In the genomic region with DNA sequence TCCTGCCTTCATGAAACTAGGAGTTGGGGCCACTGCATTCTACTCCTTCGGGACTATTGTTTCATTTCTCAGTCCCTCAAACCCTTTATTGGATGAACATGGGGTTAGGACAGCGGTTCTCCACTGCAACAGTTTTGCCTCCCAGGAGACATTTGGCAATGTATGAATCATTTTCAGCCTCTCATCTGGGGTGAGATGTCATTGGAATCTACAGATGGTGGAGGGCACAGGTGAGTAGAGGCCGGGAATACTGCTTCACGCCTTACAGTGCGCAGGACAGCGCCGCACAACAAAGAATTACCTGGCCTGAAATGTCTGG, we compare ENCODE assay signal across 8 cellular contexts. TPM values are rescaled to one million over a fixed set of nuclear protein-coding genes. Genes with fewer than 3 reads are reported as not detected.
DNase-seq lines count a peak whose midpoint lies in the region; ATAC-seq and TF ChIP-seq lines count a peak whose summit lies in the region.

No MANE protein-coding gene starts in this region.

- H3K4me2 ChIP-seq in BLaER1 treated with 17β-estradiol and CSF1 and Interleukin-3, amounts not matched to agents 10 nM and 100 nM: peak overlapping the region; percentile 57 to 96 (median 81)
- H3K4me2 ChIP-seq in OCI-LY3 (ENCODE audit: low read length): peak overlapping the region; percentile 80

- no peaks in the 10 kb centered on the region for H3K27me3 ChIP-seq in BLaER1 treated with 17β-estradiol and CSF1 and Interleukin-3, amounts not matched to agents 10 nM and 100 nM
- H3K27me3 ChIP-seq in OCI-LY3 (ENCODE audit: low read depth, low read length): no peaks in the 10 kb centered on the region

- H4K20me1 ChIP-seq in BLaER1 treated with 17β-estradiol and CSF1 and Interleukin-3, amounts not matched to agents 10 nM and 100 nM: peaks cover 0 to 33% (median 6%) of the 10 kb centered on the region in 11 experiments; a peak in 8 of 22 replicates
- H4K20me1 ChIP-seq in OCI-LY3 (ENCODE audit: insufficient read depth, low read length): 0 out of 2 replicates have a peak, but pooled peaks cover 3% of the 10 kb centered on the region

- peaks cover 0 to 13% (median 0%) of the 10 kb centered on the region in 11 experiments; a peak in 4 of 22 replicates for H3K36me3 ChIP-seq in BLaER1 treated with 17β-estradiol and CSF1 and Interleukin-3, amounts not matched to agents 10 nM and 100 nM
- peaks cover 3% of the 10 kb centered on the region for H3K36me3 ChIP-seq in OCI-LY3 (replicated peaks; ENCODE audit: low read depth, low read length)

- peak overlapping the region; percentile 7 to 90 (median 83); a peak in 20 of 22 replicates for H3K27ac ChIP-seq in BLaER1 treated with 17β-estradiol and CSF1 and Interleukin-3, amounts not matched to agents 10 nM and 100 nM
- no peak overlapping the region for H3K27ac ChIP-seq in OCI-LY3 (ENCODE audit: low read length)

- H3K4me3 Mint-ChIP-seq in effector memory CD8-positive, alpha-beta T cell: peak overlapping the region; percentile 92 to 93
- peak overlapping the region; percentile 92 for H3K4me3 Mint-ChIP-seq in neural crest cell

- no peaks in the 10 kb centered on the region for H3K9me3 Mint-ChIP-seq in effector memory CD8-positive, alpha-beta T cell
- H3K9me3 Mint-ChIP-seq in neural crest cell: peaks cover 3% of the 10 kb centered on the region

- no peaks in the 10 kb centered on the region for H3K27me3 Mint-ChIP-seq in effector memory CD8-positive, alpha-beta T cell
- H3K27me3 Mint-ChIP-seq in neural crest cell (ENCODE audit: low read depth): peaks cover 4% of the 10 kb centered on the region

- peaks cover 31% of the 10 kb centered on the region for H3K79me2 ChIP-seq in OCI-LY3 (ENCODE audit: low read length)

- H3K27ac Mint-ChIP-seq in effector memory CD8-positive, alpha-beta T cell: peak overlapping the region; percentile 82 to 88
- H3K27ac Mint-ChIP-seq in neural crest cell (ENCODE audit: unreplicated experiment): peak overlapping the region; percentile 48

- H2AFZ ChIP-seq in OCI-LY3 (ENCODE audit: low read depth, low read length): peak overlapping the region; percentile 98

- peak overlapping the region in 10 of 11 experiments; percentile 64 to 88 (median 70); a peak in 18 of 22 replicates for H3K9ac ChIP-seq in BLaER1 treated with 17β-estradiol and CSF1 and Interleukin-3, amounts not matched to agents 10 nM and 100 nM
- H3K9ac ChIP-seq in OCI-LY3 (ENCODE audit: low read length): peak overlapping the region; percentile 41; the same call in 1 of the 2 replicates

- peak overlapping the region; percentile 48 to 90 (median 77); a peak in 19 of 20 replicates for H3K4me3 ChIP-seq in BLaER1 treated with 17β-estradiol and CSF1 and Interleukin-3, amounts not matched to agents 10 nM and 100 nM
- H3K4me3 ChIP-seq in OCI-LY3 (ENCODE audit: low read length): peak overlapping the region; percentile 84

- peak in 1 of 3 experiments; percentile 10 for DNase-seq in effector memory CD8-positive, alpha-beta T cell
- DNase-seq in neural crest cell (ENCODE audit: low read depth, low spot score) (no peak), HUDEP-2 (lab: John Stamatoyannopoulos, UW; ENCODE audit: unreplicated experiment in 76 of 76) (no peak), NOMO-1 treated with DMSO at 0.1 percent for 48 hours (lab: John Stamatoyannopoulos, UW; ENCODE audit: unreplicated experiment) (no peak), NCI-H1105 treated with DMSO at 0.1 percent for 48 hours (lab: John Stamatoyannopoulos, UW) (no peak), NCI-H1694 (lab: John Stamatoyannopoulos, UW) (no peak)

- H3K4me1 Mint-ChIP-seq in effector memory CD8-positive, alpha-beta T cell (ENCODE audit: low read depth in 2 of 2): peaks cover 25 to 35% of the 10 kb centered on the region in 2 donors
- peaks cover 40% of the 10 kb centered on the region for H3K4me1 Mint-ChIP-seq in neural crest cell

- H3K36me3 Mint-ChIP-seq in effector memory CD8-positive, alpha-beta T cell (ENCODE audit: insufficient read depth): peaks cover 13% of the 10 kb centered on the region
- no peaks in the 10 kb centered on the region for H3K36me3 Mint-ChIP-seq in neural crest cell (ENCODE audit: low read depth)

- peaks cover 25 to 45% (median 28%) of the 10 kb centered on the region in 10 experiments for H3K4me1 ChIP-seq in BLaER1 treated with 17β-estradiol and CSF1 and Interleukin-3, amounts not matched to agents 10 nM and 100 nM
- peaks cover 11% of the 10 kb centered on the region for H3K4me1 ChIP-seq in OCI-LY3 (ENCODE audit: low read length)

- ATAC-seq in effector memory CD8-positive, alpha-beta T cell (replicated peaks): no peak

- TF ChIP-seq CTCF in OCI-LY3 (IDR thresholded peaks at IDR 0.05; ENCODE audit: low read depth, low read length): no peak
- TF ChIP-seq CTCF in neural crest cell (conservative IDR thresholded peaks at IDR 0.05): no peak

- H3K9me3 ChIP-seq in BLaER1 treated with 17β-estradiol and CSF1 and Interleukin-3, amounts not matched to agents 10 nM and 100 nM (replicated peaks in 1 of 11): peaks cover 7 to 20% (median 14%) of the 10 kb centered on the region in 11 experiments; a peak in 18 of 22 replicates
- no peaks in the 10 kb centered on the region for H3K9me3 ChIP-seq in OCI-LY3 (ENCODE audit: insufficient read depth, low read length)

RNA-seq across cellular contexts. Expression of gene GNPNAT1, which starts 0.6 kb away (rescaled TPM):
- total RNA-seq in neural crest cell: 27.7 and 27.9 TPM in 2 replicates
